ENCODE assay signal across 28 cellular contexts in the genomic region with DNA sequence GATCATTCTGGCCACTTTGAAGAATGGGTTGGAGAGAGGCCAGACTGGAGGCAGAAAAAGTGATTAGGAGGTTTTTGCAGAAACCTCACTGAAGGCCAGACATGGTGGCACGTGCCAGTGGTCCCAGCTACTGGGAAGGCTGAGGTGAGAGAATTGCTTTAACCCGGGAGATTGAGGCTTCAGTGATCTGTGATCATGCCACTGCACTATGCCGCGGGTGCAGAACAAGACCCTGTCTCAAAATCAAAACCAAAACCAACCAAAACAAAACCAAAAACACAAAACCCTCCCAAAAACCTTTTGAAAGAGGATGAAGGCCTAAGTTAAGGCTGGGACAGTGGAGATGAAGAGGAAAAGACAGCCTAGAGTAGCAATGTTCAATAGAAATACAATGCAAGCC.
"Had no signal": no experiment of that assay in that cellular context is flagged by ENCODE, and none has a peak within 500 bp of the region (broad histone marks: within the 10 kb centered on the region; RNA-seq: fewer than 3 reads in every experiment).

No MANE protein-coding gene starts in this region.

- H3K36me3 ChIP-seq: colonic mucosa, esophagus squamous epithelium, heart right ventricle, neural progenitor cell, prostate gland, right atrium auricular region, suprapubic skin, transverse colon, upper lobe of right lung, vagina had no signal

- H3K27ac ChIP-seq: colonic mucosa, esophagus squamous epithelium, heart right ventricle, neural progenitor cell, prostate gland, right atrium auricular region, suprapubic skin, transverse colon, upper lobe of right lung, vagina had no signal

- H3K4me1 Mint-ChIP-seq: memory B cell, nephron had no signal

- H3K36me3 Mint-ChIP-seq: neural progenitor cell had no signal

- H3K27me3 ChIP-seq: colonic mucosa, esophagus squamous epithelium, heart right ventricle, neural progenitor cell, right atrium auricular region, suprapubic skin, transverse colon, upper lobe of right lung, vagina had no signal

- H3K27me3 Mint-ChIP-seq: memory B cell; stimulated activated naive CD8-positive, alpha-beta T cell treated with anti-CD3 and anti-CD28 coated beads, Interleukin-15, amount 100 ng/mL, for 72 hours had no signal

- H3K4me3 ChIP-seq: colonic mucosa, esophagus squamous epithelium, heart right ventricle, lung, neural progenitor cell, prostate gland, right atrium auricular region, smooth muscle cell, suprapubic skin, transverse colon, upper lobe of right lung, vagina had no signal

- DNase-seq: colonic mucosa; effector CD8-positive, alpha-beta T cell; erythroblast; esophagus squamous epithelium; foreskin melanocyte; glutamatergic neuron; heart right ventricle; hippocampal formation; islet precursor cell; stimulated activated CD4-positive, alpha-beta T cell treated with anti-CD3 and anti-CD28 coated beads, Interleukin-12 subunit alpha, Interleukin-12 subunit beta, amount 100 ng/mL, for 4 hours; stimulated activated CD4-positive, alpha-beta T cell treated with anti-CD3 and anti-CD28 coated beads, Interleukin-1b, Interleukin-23, amount 100 ng/mL, for 48 hours; stimulated activated CD4-positive, alpha-beta T cell treated with anti-CD3 and anti-CD28 coated beads, Interleukin-4, amount 100 ng/mL, for 1 hour; stimulated activated CD8-positive, alpha-beta memory T cell treated with anti-CD3 and anti-CD28 coated beads, Interleukin-4, amount 100 ng/mL, for 48 hours; stimulated activated naive CD4-positive, alpha-beta T cell; stimulated activated naive CD8-positive, alpha-beta T cell treated with anti-CD3 and anti-CD28 coated beads, Interleukin-15, amount 100 ng/mL, for 72 hours; transverse colon; upper lobe of right lung had no signal

- ATAC-seq: heart right ventricle; sciatic nerve; stimulated activated naive CD8-positive, alpha-beta T cell treated with anti-CD3 and anti-CD28 coated beads, Interleukin-15, amount 100 ng/mL, for 72 hours; upper lobe of right lung had no signal

- H3K4me2 ChIP-seq: neural progenitor cell, smooth muscle cell had no signal

- H3K9me3 ChIP-seq: colonic mucosa, esophagus squamous epithelium, prostate gland, suprapubic skin, transverse colon, upper lobe of right lung, vagina had no signal

- H2AFZ ChIP-seq: neural progenitor cell had no signal

- H3K9ac ChIP-seq: neural progenitor cell had no signal

- H3K4me3 Mint-ChIP-seq: dendritic cell treated with granulocyte-macrophage colony-stimulating factor and Interleukin-4, amounts not matched to agents 40 ng/mL and 50 ng/mL, for 4 days; memory B cell; nephron; neural progenitor cell; stimulated activated naive CD8-positive, alpha-beta T cell treated with anti-CD3 and anti-CD28 coated beads, Interleukin-15, amount 100 ng/mL, for 72 hours had no signal

- H3K27ac Mint-ChIP-seq: dendritic cell treated with granulocyte-macrophage colony-stimulating factor and Interleukin-4, amounts not matched to agents 40 ng/mL and 50 ng/mL, for 4 days; memory B cell; nephron; neural progenitor cell; stimulated activated naive CD8-positive, alpha-beta T cell treated with anti-CD3 and anti-CD28 coated beads, Interleukin-15, amount 100 ng/mL, for 72 hours had no signal

- H3K4me1 ChIP-seq: colonic mucosa, esophagus squamous epithelium, heart right ventricle, neural progenitor cell, prostate gland, right atrium auricular region, suprapubic skin, transverse colon, upper lobe of right lung, vagina had no signal
